In genomic region chr17:80704894-80705293, GRCh38 we compare ENCODE assay signal across 22 cellular contexts.
A peak's percentile ranks its signal among the peaks of the same experiment; 100 is the strongest.
DNase-seq lines count a peak whose midpoint lies in the region; ATAC-seq, FAIRE-seq and TF ChIP-seq lines count a peak whose summit lies in the region.
"Had no signal": no experiment of that assay in that cellular context is flagged by ENCODE, and none has a peak within 500 bp of the region (broad histone marks: within the 10 kb centered on the region; RNA-seq: fewer than 3 reads in every experiment).

No MANE protein-coding gene starts in this region.

- peak overlapping the region; percentile 6 to 93 for H2BK12ac ChIP-seq in mesenchymal stem cell (ENCODE audit: low read length in 2 of 2)

- peaks cover 66% of the 10 kb centered on the region for H3K36me3 Mint-ChIP-seq in T-helper 2 cell treated with Interferon-gamma antibody and Interleukin-4, amounts not matched to agents 5 μg/mL and 100 μg/mL, for 36 hours (ENCODE audit: low read depth)

- no peak for DNase-seq in T-helper 2 cell treated with Interferon-gamma antibody and Interleukin-4, amounts not matched to agents 5 μg/mL and 100 μg/mL, for 36 hours (ENCODE audit: low spot score)
- DNase-seq in T-helper 2 cell (no peak), NCI-H69 (lab: John Stamatoyannopoulos, UW) (peak; percentile 23), mesenchymal stem cell (no peak), SHP77 treated with DMSO at 0.1 percent for 48 hours (lab: John Stamatoyannopoulos, UW) (no peak), pancreas (no peak), SIG-M5 (lab: John Stamatoyannopoulos, UW) (no peak)
- DNase-seq: activated naive CD8-positive, alpha-beta T cell treated with anti-CD3 and anti-CD28 coated beads, Interleukin-2, amount 10 ng/mL, durations not matched to agents 7 days and 5 days; CD8-positive, alpha-beta memory T cell; colonic mucosa; H9; hypothalamus; NCI-H2081 treated with DMSO at 0.1 percent for 48 hours; NCI-H524; spleen; stimulated activated CD8-positive, alpha-beta memory T cell treated with anti-CD3 and anti-CD28 coated beads, Interleukin-4, amount 100 ng/mL, for 48 hours; T-cell had no signal

- H4K8ac ChIP-seq in mesenchymal stem cell (ENCODE audit: low read length), result peak overlapping the region; percentile 5

- peak overlapping the region; percentile 82 for H2BK15ac ChIP-seq in mesenchymal stem cell (ENCODE audit: low read depth, poor library complexity, severe bottlenecking)

- no peak overlapping the region for H3K4me2 ChIP-seq in mesenchymal stem cell (ENCODE audit: low read length, poor library complexity, severe bottlenecking)

- H3K79me1 ChIP-seq in mesenchymal stem cell (replicated peaks; ENCODE audit: low read length, poor library complexity, severe bottlenecking), result peaks cover 53% of the 10 kb centered on the region

- H3K27me3 Mint-ChIP-seq in T-helper 2 cell treated with Interferon-gamma antibody and Interleukin-4, amounts not matched to agents 5 μg/mL and 100 μg/mL, for 36 hours (ENCODE audit: low read depth), result no peaks in the 10 kb centered on the region
- H3K27me3 Mint-ChIP-seq: CD8-positive, alpha-beta memory T cell; T-cell had no signal

- 98% methylated on average over 13 of the region's 13 CpGs for WGBS in mesenchymal stem cell
- 96 to 97% methylated on average over 13 of the region's 13 CpGs for WGBS in pancreas, 2 donors

- H2AK5ac ChIP-seq in mesenchymal stem cell (ENCODE audit: low read length, severe bottlenecking), result no peak overlapping the region

- no peak overlapping the region for H3K4me3 Mint-ChIP-seq in T-helper 2 cell treated with Interferon-gamma antibody and Interleukin-4, amounts not matched to agents 5 μg/mL and 100 μg/mL, for 36 hours
- H3K4me3 Mint-ChIP-seq: brain, H9, neural crest cell had no signal

- H3K27me3 ChIP-seq in ACC112 (ENCODE audit: insufficient read depth, low read length) (no peaks in the 10 kb centered on the region), mesenchymal stem cell (ENCODE audit: control insufficient read depth in 1 of 2, insufficient read depth in 1 of 2, low read length in 2 of 2) (no peaks in the 10 kb centered on the region), pancreas (no peaks in the 10 kb centered on the region)
- H3K27me3 ChIP-seq: colonic mucosa, spleen had no signal

- H3K9me3 Mint-ChIP-seq in T-helper 2 cell treated with Interferon-gamma antibody and Interleukin-4, amounts not matched to agents 5 μg/mL and 100 μg/mL, for 36 hours, result peaks cover 29% of the 10 kb centered on the region
- H3K9me3 Mint-ChIP-seq: CD8-positive, alpha-beta memory T cell had no signal

- H3K79me2 ChIP-seq in ACC112 (ENCODE audit: control insufficient read depth, insufficient read depth, low read length, unreplicated experiment), result peaks cover 29% of the 10 kb centered on the region

- no peak overlapping the region for H2BK120ac ChIP-seq in mesenchymal stem cell (ENCODE audit: low read depth, low read length)

- H3K9me3 ChIP-seq in mesenchymal stem cell (ENCODE audit: control insufficient read depth, low read length) (no peaks in the 10 kb centered on the region), pancreas (no peaks in the 10 kb centered on the region)
- H3K9me3 ChIP-seq: colonic mucosa, spleen had no signal

- FAIRE-seq in pancreas (lab: Jason Lieb, UNC), result no peak
- FAIRE-seq: endothelial cell of umbilical vein, GM19239 had no signal

- no peaks in the 10 kb centered on the region for H3K36me3 ChIP-seq in ACC112 (ENCODE audit: insufficient read depth, low read length)
- H3K36me3 ChIP-seq in mesenchymal stem cell (ENCODE audit: control insufficient read depth in 1 of 2, insufficient read depth in 2 of 2, low read depth in 1 of 2, low read length in 2 of 2), result peaks cover 21% of the 10 kb centered on the region in 2 experiments
- no peaks in the 10 kb centered on the region for H3K36me3 ChIP-seq in pancreas
- H3K36me3 ChIP-seq: colonic mucosa had no signal

- H3K4me3 ChIP-seq in ACC112 (ENCODE audit: low read depth, low read length), result no peak overlapping the region
- H3K4me3 ChIP-seq in mesenchymal stem cell (ENCODE audit: insufficient read depth in 1 of 2, low read depth in 1 of 2, low read length in 2 of 2), result no peak overlapping the region
- H3K4me3 ChIP-seq in pancreas, result no peak overlapping the region
- H3K4me3 ChIP-seq: colonic mucosa, spleen had no signal

- H3K4ac ChIP-seq in mesenchymal stem cell (ENCODE audit: low read depth in 1 of 2, low read length in 2 of 2), result peak overlapping the region; percentile 66 to 75

- intact Hi-C loops in pancreas (cut with DNase I), result no loop called here

- H3K23ac ChIP-seq in mesenchymal stem cell (ENCODE audit: low read length in 2 of 2), result no peak overlapping the region

- H3K9ac ChIP-seq in mesenchymal stem cell (ENCODE audit: low read length), result peak overlapping the region; percentile 12

- H4K91ac ChIP-seq in mesenchymal stem cell (ENCODE audit: low read length), result peak overlapping the region; percentile 76

- peak overlapping the region; percentile 42 for H3K27ac Mint-ChIP-seq in T-helper 2 cell treated with Interferon-gamma antibody and Interleukin-4, amounts not matched to agents 5 μg/mL and 100 μg/mL, for 36 hours

- peaks cover 12% of the 10 kb centered on the region for H3K4me1 ChIP-seq in ACC112 (ENCODE audit: control insufficient read depth, insufficient read depth, low read length, unreplicated experiment)
- H3K4me1 ChIP-seq in mesenchymal stem cell (ENCODE audit: control insufficient read depth, insufficient read depth, low read depth, low read length), result peaks cover 4% of the 10 kb centered on the region
- no peaks in the 10 kb centered on the region for H3K4me1 ChIP-seq in pancreas
- H3K4me1 ChIP-seq: colonic mucosa had no signal

- no peak overlapping the region for H2BK5ac ChIP-seq in mesenchymal stem cell (ENCODE audit: low read depth, low read length, poor library complexity, severe bottlenecking)

- TF ChIP-seq CTCF in pancreas (IDR thresholded peaks at IDR 0.05), result no peak

- no peak overlapping the region for H2AFZ ChIP-seq in ACC112 (ENCODE audit: low read length, unreplicated experiment)
- H2AFZ ChIP-seq in mesenchymal stem cell (ENCODE audit: low read depth, low read length), result no peak overlapping the region

- no peak for ATAC-seq in pancreas
- ATAC-seq: T-cell had no signal

- H3K27ac ChIP-seq in ACC112 (ENCODE audit: low read depth, low read length), result peak overlapping the region; percentile 11; the same call in 1 of the 2 replicates
- no peak overlapping the region for H3K27ac ChIP-seq in mesenchymal stem cell (ENCODE audit: low read length, poor library complexity, severe bottlenecking)
- H3K27ac ChIP-seq in pancreas, result no peak overlapping the region
- H3K27ac ChIP-seq: colonic mucosa, spleen had no signal

- peaks cover 63% of the 10 kb centered on the region for H3K4me1 Mint-ChIP-seq in T-helper 2 cell treated with Interferon-gamma antibody and Interleukin-4, amounts not matched to agents 5 μg/mL and 100 μg/mL, for 36 hours (ENCODE audit: low read depth)

- H3K14ac ChIP-seq in mesenchymal stem cell (ENCODE audit: low read length in 2 of 2), result peak overlapping the region in 1 of 2 experiments; percentile 76

- peak overlapping the region; percentile 14 to 95 for H3K18ac ChIP-seq in mesenchymal stem cell (ENCODE audit: low read depth in 1 of 2, low read length in 2 of 2)
